Comparison of ENCODE assay signal across 8 cellular contexts in the genomic region with DNA sequence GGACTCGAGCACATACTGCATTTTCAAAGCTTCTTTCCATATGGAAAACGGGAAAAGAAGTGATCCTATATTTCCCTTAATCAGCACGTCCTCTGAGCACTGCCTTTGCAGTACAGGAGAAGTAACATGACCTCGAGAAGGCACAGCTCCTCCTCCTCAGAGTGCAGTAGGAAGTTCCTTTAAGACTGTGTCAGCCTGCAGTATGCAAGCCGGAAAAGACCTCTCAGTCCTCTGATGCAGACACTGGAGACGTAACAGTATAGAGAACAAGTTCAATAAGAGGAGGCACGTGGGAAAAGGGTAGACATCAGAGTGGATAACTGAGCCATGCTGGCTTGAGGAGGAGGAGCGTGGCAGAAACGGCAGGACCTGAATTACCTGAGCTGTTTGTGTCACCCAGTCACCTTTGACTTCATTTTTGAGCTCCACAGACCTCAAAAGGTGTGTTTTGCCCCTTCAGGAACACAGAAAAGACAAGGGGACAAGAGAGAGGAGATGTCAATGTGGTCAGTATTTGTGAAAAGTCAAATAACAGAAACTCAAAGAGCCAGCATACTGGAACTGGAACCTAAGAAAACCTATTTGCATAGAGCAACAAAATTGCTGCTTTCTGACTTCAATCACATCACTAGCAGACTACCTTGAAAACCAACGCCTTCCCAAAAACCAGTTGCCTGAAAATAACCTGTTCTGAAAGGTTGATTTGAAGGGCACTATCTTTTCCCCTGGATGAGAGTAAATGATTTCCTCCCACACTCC. TPM values are rescaled to one million over a fixed set of nuclear protein-coding genes. Genes with fewer than 3 reads are reported as not detected.
DNase-seq lines count a peak whose midpoint lies in the region; ATAC-seq and TF ChIP-seq lines count a peak whose summit lies in the region.

No MANE protein-coding gene starts in this region.

- H3K27ac ChIP-seq in HL-60 (replicated peaks) (peak overlapping the region; percentile 37), SJCRH30 (no peak overlapping the region)

- no peak overlapping the region for H3K4me3 Mint-ChIP-seq in endothelial cell (ENCODE audit: unreplicated experiment)
- H3K4me3 Mint-ChIP-seq in natural killer cell, result peak overlapping the region; percentile 76

- no peaks in the 10 kb centered on the region for H3K36me3 ChIP-seq in SJCRH30

- H3K27me3 ChIP-seq in HL-60 (ENCODE audit: insufficient read depth, poor library complexity, severe bottlenecking) (no peaks in the 10 kb centered on the region), SJCRH30 (no peaks in the 10 kb centered on the region)

- TF ChIP-seq CTCF in HL-60 (IDR thresholded peaks at IDR 0.05; ENCODE audit: insufficient read depth, low read length) (no peak), endothelial cell (IDR thresholded peaks at IDR 0.05; ENCODE audit: unreplicated experiment) (no peak), natural killer cell (IDR thresholded peaks at IDR 0.05) (no peak)

- H3K27me3 Mint-ChIP-seq in endothelial cell (ENCODE audit: unreplicated experiment) (peaks cover 3% of the 10 kb centered on the region), natural killer cell (ENCODE audit: low read depth in 2 of 2) (no peaks in the 10 kb centered on the region)

- H3K36me3 Mint-ChIP-seq in endothelial cell (ENCODE audit: low read depth, unreplicated experiment), result peaks cover 24% of the 10 kb centered on the region
- no peaks in the 10 kb centered on the region for H3K36me3 Mint-ChIP-seq in natural killer cell

- no peaks in the 10 kb centered on the region for H3K9me3 Mint-ChIP-seq in endothelial cell (ENCODE audit: unreplicated experiment)
- no peaks in the 10 kb centered on the region for H3K9me3 Mint-ChIP-seq in natural killer cell

- no peaks in the 10 kb centered on the region for H3K4me1 ChIP-seq in SJCRH30

- H3K27ac Mint-ChIP-seq in endothelial cell (ENCODE audit: unreplicated experiment) (peak overlapping the region; percentile 89), natural killer cell (peak overlapping the region; percentile 89 to 90)

- intact Hi-C loops in natural killer cell (cut with micrococcal nuclease), result no loop called here

- H3K4me3 ChIP-seq in HL-60 (replicated peaks; ENCODE audit: insufficient read depth, low read length), result no peak overlapping the region
- no peak overlapping the region for H3K4me3 ChIP-seq in SJCRH30

- ATAC-seq in GM21515 (IDR thresholded peaks at IDR 0.05; ENCODE audit: unreplicated experiment) (peak; percentile 66), natural killer cell (peak; percentile 94 to 96 (median 95))

- peak; percentile 84 for DNase-seq in EL
- DNase-seq in HL-60 (ENCODE audit: low read depth in 1 of 2, low spot score in 1 of 2), result peak in 1 of 2 experiments; percentile 82
- peak; percentile 31 to 38 for DNase-seq in activated CD4-positive, alpha-beta T cell treated with anti-CD3 and anti-CD28 coated beads for 4 hours
- DNase-seq in endothelial cell (ENCODE audit: low spot score), result peak; percentile 28
- DNase-seq in natural killer cell, result no peak
- DNase-seq in HUDEP-2 (lab: John Stamatoyannopoulos, UW; ENCODE audit: unreplicated experiment in 76 of 76), result no peak
- DNase-seq in SJCRH30, result no peak

- H3K9me3 ChIP-seq in SJCRH30 (replicated peaks), result no peaks in the 10 kb centered on the region

- H3K4me1 Mint-ChIP-seq in endothelial cell (ENCODE audit: unreplicated experiment) (peaks cover 78% of the 10 kb centered on the region), natural killer cell (peaks cover 77 to 93% of the 10 kb centered on the region in 2 donors)

RNA-seq across cellular contexts. Expression of gene IRF2, which starts 20.8 kb away (rescaled TPM):
- 27.6 TPM for total RNA-seq in endothelial cell (ENCODE audit: unreplicated experiment)
- total RNA-seq in natural killer cell, result 10 to 100 TPM; 50.6 to 68.5 (median 59.8) TPM
- 6.1 and 6.5 TPM in 2 replicates for total RNA-seq in SJCRH30 (2014; rRNA removed; shearing (Covaris generic))

Comparison
In these comparisons a context has a peak if more than half of its experiments do, and no peak if none do; other contexts are left out.
1. DNase-seq: peak in EL (single experiment), activated CD4-positive, alpha-beta T cell treated with anti-CD3 and anti-CD28 coated beads for 4 hours (2 of 2) and endothelial cell (single experiment); none in natural killer cell (single experiment), HUDEP-2 (0 of 76) and SJCRH30 (0 of 2).